Comparison of ENCODE assay signal across 8 cellular contexts in the genomic region with DNA sequence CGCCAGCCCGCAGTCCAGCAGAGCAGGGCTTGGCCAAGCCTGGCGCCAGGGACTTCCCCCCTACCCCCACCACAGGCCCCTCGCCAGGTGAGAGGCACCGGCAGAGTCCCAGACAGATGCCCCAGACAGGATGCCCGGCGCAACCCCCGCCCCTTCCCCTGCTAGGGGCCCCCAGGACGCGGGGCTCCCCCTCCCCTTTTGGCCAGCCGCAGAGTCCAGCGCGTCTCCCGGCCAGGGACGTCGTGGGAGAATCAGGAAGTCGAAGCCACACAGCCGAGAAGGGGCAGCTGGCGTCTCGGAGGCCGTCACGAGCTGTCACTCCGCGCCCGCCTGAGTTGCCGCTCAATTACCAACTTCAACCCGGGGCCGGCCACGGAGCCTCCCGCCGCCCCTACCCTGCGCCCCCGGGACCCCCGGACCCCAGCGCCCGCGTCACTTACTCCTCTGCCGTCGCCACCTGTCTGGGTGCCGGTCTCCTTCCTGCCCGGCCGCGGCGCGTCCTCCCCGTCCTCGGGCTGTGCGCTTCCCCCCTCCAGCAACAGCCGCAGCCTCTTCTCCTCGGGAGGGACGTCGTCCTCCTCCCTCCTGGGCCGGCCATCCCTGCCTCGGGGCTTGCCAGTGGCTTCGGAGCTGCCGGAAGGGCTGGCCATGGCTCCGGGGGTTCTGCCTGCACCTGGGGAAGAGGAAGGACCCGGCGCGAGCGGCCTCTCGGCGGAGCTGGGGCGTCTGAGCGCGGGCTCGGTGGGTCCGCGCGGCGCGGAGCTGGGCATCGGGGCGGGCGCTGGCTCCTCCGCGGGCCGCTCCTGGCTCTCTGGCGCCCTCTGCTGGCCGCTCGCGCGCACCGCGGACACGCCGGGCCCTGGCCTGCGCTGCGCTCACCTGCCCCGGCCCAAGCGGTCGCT.
A peak's percentile ranks its signal among the peaks of the same experiment; 100 is the strongest.
DNase-seq lines count a peak whose midpoint lies in the region; ATAC-seq and TF ChIP-seq lines count a peak whose summit lies in the region.
"Not testable (repeated sequence)": the region's sequence is repeated elsewhere in the genome, so short reads cannot be mapped to it uniquely, and the experiment has no call there.

No MANE protein-coding gene starts in this region.

- not testable (repeated sequence) for H3K9me3 Mint-ChIP-seq in activated T-cell treated with anti-CD3 and anti-CD28 coated beads, Interleukin-2, amount 50 U/mL, for 72 hours; effector memory CD8-positive, alpha-beta T cell

- H3K4me3 ChIP-seq in liver (ENCODE audit: low read depth in 1 of 3, low read length in 3 of 3) (peak overlapping the region in 1 of 3 donors; percentile 29), smooth muscle cell (peak overlapping the region; percentile 70), upper lobe of left lung (peak overlapping the region; percentile 22 to 59 (median 56))

- not testable (repeated sequence) for H3K4me1 ChIP-seq in liver (ENCODE audit: control insufficient read depth in 4 of 4, insufficient read depth in 4 of 4, low read length in 3 of 4); smooth muscle cell (ENCODE audit: low read depth)
- H3K4me1 ChIP-seq in upper lobe of left lung, result peaks cover 0 to 15% (median 6%) of the 10 kb centered on the region in 4 donors

- peak overlapping the region; percentile 84 for H2AFZ ChIP-seq in smooth muscle cell (ENCODE audit: low read depth)

- H3K4me3 Mint-ChIP-seq in activated T-cell treated with anti-CD3 and anti-CD28 coated beads, Interleukin-2, amount 50 U/mL, for 72 hours, result peak overlapping the region; percentile 79 to 85
- H3K4me3 Mint-ChIP-seq in effector memory CD8-positive, alpha-beta T cell, result peak overlapping the region; percentile 71

- not testable (repeated sequence) for H3K36me3 ChIP-seq in liver (ENCODE audit: control insufficient read depth in 4 of 4, insufficient read depth in 3 of 4, low read depth in 1 of 4, low read length in 3 of 4); smooth muscle cell (ENCODE audit: low read depth); upper lobe of left lung

- not testable (repeated sequence) for H3K9ac ChIP-seq in liver (ENCODE audit: low read depth in 1 of 2, low read length in 2 of 2)
- H3K9ac ChIP-seq in smooth muscle cell (ENCODE audit: low read depth), result peak overlapping the region; percentile 47

- H3K27ac Mint-ChIP-seq in activated T-cell treated with anti-CD3 and anti-CD28 coated beads, Interleukin-2, amount 50 U/mL, for 72 hours, result not testable (repeated sequence)
- peak overlapping the region in 1 of 2 donors; percentile 56 for H3K27ac Mint-ChIP-seq in effector memory CD8-positive, alpha-beta T cell

- not testable (repeated sequence) for H3K27me3 ChIP-seq in liver (ENCODE audit: control insufficient read depth in 4 of 4, insufficient read depth in 4 of 4, low read length in 3 of 4); smooth muscle cell (ENCODE audit: low read depth); upper lobe of left lung

- peak; percentile 50 to 66 for ATAC-seq in activated T-cell treated with anti-CD3 and anti-CD28 coated beads, Interleukin-2, amount 50 U/mL, for 72 hours (replicated peaks in 1 of 2)
- peak; percentile 32 for ATAC-seq in effector memory CD8-positive, alpha-beta T cell (replicated peaks)
- ATAC-seq in upper lobe of left lung (ENCODE audit: low FRiP score in 2 of 2), result not testable (repeated sequence)

- H3K4me1 Mint-ChIP-seq in activated T-cell treated with anti-CD3 and anti-CD28 coated beads, Interleukin-2, amount 50 U/mL, for 72 hours (ENCODE audit: low read depth); effector memory CD8-positive, alpha-beta T cell (ENCODE audit: low read depth in 2 of 2): not testable (repeated sequence)

- TF ChIP-seq CTCF in liver (IDR thresholded peaks at IDR 0.05; ENCODE audit: low read depth, low read length, missing input control), result peak; percentile 66
- peak; percentile 68 for TF ChIP-seq CTCF in smooth muscle cell (IDR thresholded peaks at IDR 0.05; ENCODE audit: borderline replicate concordance, insufficient read depth, poor library complexity, severe bottlenecking)
- TF ChIP-seq CTCF in upper lobe of left lung (IDR thresholded peaks at IDR 0.05), result peak; percentile 80 to 98 (median 91)

- TF ChIP-seq RAD21 in liver (IDR thresholded peaks at IDR 0.05), result not testable (repeated sequence)

- not testable (repeated sequence) for H3F3A ChIP-seq in smooth muscle cell (ENCODE audit: low read depth)

- not testable (repeated sequence) for H3K36me3 Mint-ChIP-seq in activated T-cell treated with anti-CD3 and anti-CD28 coated beads, Interleukin-2, amount 50 U/mL, for 72 hours (ENCODE audit: insufficient read depth in 2 of 2)
- H3K36me3 Mint-ChIP-seq in effector memory CD8-positive, alpha-beta T cell (ENCODE audit: insufficient read depth), result peaks cover 11% of the 10 kb centered on the region

- peaks cover 42% of the 10 kb centered on the region for H3K27me3 Mint-ChIP-seq in activated T-cell treated with anti-CD3 and anti-CD28 coated beads, Interleukin-2, amount 50 U/mL, for 72 hours (ENCODE audit: low read depth)
- H3K27me3 Mint-ChIP-seq in effector memory CD8-positive, alpha-beta T cell, result peaks cover 45 to 73% of the 10 kb centered on the region in 2 donors

- H3K4me2 ChIP-seq in smooth muscle cell, result peak overlapping the region; percentile 94

- WGBS in liver, result 2% methylated on average over 92 of the region's 92 CpGs
- WGBS in smooth muscle cell (ENCODE audit: low lambda C conversion rate), result under 1% methylated on average over 53 of the region's 92 CpGs
- 0% methylated on average over 2 to 13 of the region's 92 CpGs for WGBS in upper lobe of left lung, 2 donors

- not testable (repeated sequence) for H3K27ac ChIP-seq in liver (ENCODE audit: low read depth in 1 of 2, low read length in 2 of 2); smooth muscle cell (ENCODE audit: low read depth)
- H3K27ac ChIP-seq in upper lobe of left lung, result peak overlapping the region in 1 of 4 donors; percentile 30

- peak in 1 of 4 donors; percentile 18 for TF ChIP-seq POLR2A in upper lobe of left lung (IDR thresholded peaks at IDR 0.05)

- not testable (repeated sequence) for H3K79me2 ChIP-seq in smooth muscle cell (ENCODE audit: low read depth)

- TF ChIP-seq EP300 in upper lobe of left lung (IDR thresholded peaks at IDR 0.05), result not testable (repeated sequence)

- not testable (repeated sequence) for H4K20me1 ChIP-seq in smooth muscle cell (ENCODE audit: low read depth)

- peak; percentile 22 for DNase-seq in ELR (ENCODE audit: low read depth)
- peak; percentile 22 for DNase-seq in NAMALWA (ENCODE audit: low spot score)
- peak; percentile 30 for DNase-seq in SKM-1 treated with dmso at 0.1 percent for 144 hours (lab: John Stamatoyannopoulos, UW; ENCODE audit: unreplicated experiment)
- DNase-seq in activated T-cell treated with anti-CD3 and anti-CD28 coated beads, Interleukin-2, amount 50 U/mL, for 72 hours, result peak; percentile 72 to 80
- peak; percentile 50 to 71 (median 68) for DNase-seq in effector memory CD8-positive, alpha-beta T cell
- peak; percentile 6 for DNase-seq in smooth muscle cell (lab: John Stamatoyannopoulos, UW; ENCODE audit: unreplicated experiment)
- DNase-seq in upper lobe of left lung, result peak; percentile 67 to 96

- H3K9me3 ChIP-seq in liver (ENCODE audit: control insufficient read depth in 4 of 4, low read length in 3 of 4); smooth muscle cell (replicated peaks; ENCODE audit: low read depth); upper lobe of left lung: not testable (repeated sequence)

Comparison
In these comparisons a context has a peak if more than half of its experiments do, and no peak if none do; other contexts are left out.
1. DNase-seq: peak in every context shown above with its lines; median percentile 82 in upper lobe of left lung; 76 in activated T-cell treated with anti-CD3 and anti-CD28 coated beads, Interleukin-2, amount 50 U/mL, for 72 hours; 68 in effector memory CD8-positive, alpha-beta T cell; 30 in SKM-1 treated with dmso at 0.1 percent for 144 hours; 22 in ELR; 22 in NAMALWA; 6 in smooth muscle cell.